ENCODE assay signal across 7 cellular contexts in the genomic region with DNA sequence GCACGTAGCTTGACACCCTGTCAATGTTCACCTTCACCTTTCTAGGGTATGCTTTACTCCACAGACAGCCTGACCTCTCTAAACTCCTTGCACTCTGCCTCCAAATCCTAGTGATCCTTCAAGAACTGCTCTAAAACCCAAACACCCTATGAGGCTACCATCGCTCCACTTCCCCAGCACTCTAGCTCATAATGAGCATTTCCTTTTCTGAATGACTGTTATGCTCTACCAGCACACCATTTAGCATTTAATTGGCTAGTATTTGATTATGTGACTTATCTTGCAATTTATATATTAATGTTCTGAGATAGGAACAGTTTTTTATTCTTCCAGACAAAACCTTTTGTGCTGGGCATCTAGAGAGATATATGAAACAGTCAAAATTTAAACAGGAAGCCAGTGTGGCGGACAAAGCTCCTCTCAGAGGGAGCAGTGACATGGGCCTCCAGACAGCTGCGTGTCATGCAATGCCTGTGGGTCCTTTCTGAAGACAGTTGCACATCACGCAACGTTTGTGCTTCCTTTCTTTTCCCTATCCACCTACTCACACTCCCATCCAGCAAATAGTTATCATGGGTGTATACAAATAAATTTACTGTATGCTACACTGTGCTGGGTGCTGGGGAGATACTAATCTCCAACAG.
DNase-seq lines count a peak whose midpoint lies in the region; ATAC-seq lines count a peak whose summit lies in the region.

No MANE protein-coding gene starts in this region.

- peak overlapping the region; percentile 73 for H3K4me3 Mint-ChIP-seq in memory B cell

- no peaks in the 10 kb centered on the region for H3K9me3 Mint-ChIP-seq in memory B cell

- DNase-seq in memory B cell (ENCODE audit: low spot score in 2 of 2) (no peak), ureter (ENCODE audit: low spot score) (no peak), NCI-H2196 (lab: John Stamatoyannopoulos, UW; ENCODE audit: unreplicated experiment) (no peak)
- no peak for DNase-seq in stimulated activated CD4-positive, alpha-beta T cell treated with anti-CD3 and anti-CD28 coated beads, Interleukin-4, amount 100 ng/mL, for 1 hour

- peak overlapping the region; percentile 94 for H3K27ac Mint-ChIP-seq in memory B cell

- H3K36me3 Mint-ChIP-seq in memory B cell, result peaks cover 31% of the 10 kb centered on the region

- peaks cover 54% of the 10 kb centered on the region for H3K4me1 Mint-ChIP-seq in memory B cell

- ATAC-seq in GM18870 (IDR thresholded peaks at IDR 0.05; ENCODE audit: unreplicated experiment) (peak; percentile 28), GM21717 (IDR thresholded peaks at IDR 0.05; ENCODE audit: unreplicated experiment) (peak; percentile 44), HG03432 (IDR thresholded peaks at IDR 0.05; ENCODE audit: unreplicated experiment) (peak; percentile 44), memory B cell (ENCODE audit: low read depth) (peak; percentile 27)

- H3K27me3 Mint-ChIP-seq in memory B cell, result no peaks in the 10 kb centered on the region
